Comparison of ENCODE assay signal across 8 cellular contexts in genomic region chr5:135834639-135835529, GRCh38. TPM values are rescaled to one million over a fixed set of nuclear protein-coding genes. Genes with fewer than 3 reads are reported as not detected.
DNase-seq lines count a peak whose midpoint lies in the region; FAIRE-seq and TF ChIP-seq lines count a peak whose summit lies in the region.

Gene SLC25A48, plus strand, starts transcription at chr5:135834663. Its CDS starts 185 bp downstream, at chr5:135834848.

- peaks cover 0 to 60% (median 0%) of the 10 kb centered on the region in 4 donors for H3K27me3 ChIP-seq in esophagus muscularis mucosa

- no peak for TF ChIP-seq EP300 in esophagus muscularis mucosa (IDR thresholded peaks at IDR 0.05)

- CTCF ChIA-PET in RWPE1 (lab: Yijun Ruan, JAX), result interaction anchor here (0.5 to 1.9 kb wide), 19 partner anchors 8 to 409 kb away, joined by 3 to 14 read pairs (median 4); partner anchors contain the start of gene IL9

- FAIRE-seq in urothelium cell line (lab: Jason Lieb, UNC), result peak; percentile 17
- FAIRE-seq in RCC 7860 (lab: Jason Lieb, UNC), result no peak

- intact Hi-C loops in esophagus muscularis mucosa (cut with DNase I), result no loop called here

- no peaks in the 10 kb centered on the region for H3K9me3 ChIP-seq in esophagus muscularis mucosa

- TF ChIP-seq POLR2A in esophagus muscularis mucosa (IDR thresholded peaks at IDR 0.05; ENCODE audit: low read depth), result no peak

- no peak within 1 kb of the TSS for H3K27ac ChIP-seq in RWPE1
- no peak within 1 kb of the TSS for H3K27ac ChIP-seq in esophagus muscularis mucosa (replicated peaks in 1 of 4)

- POLR2A ChIA-PET in RWPE1 (lab: Yijun Ruan, JAX; ENCODE audit: low non-redundant PET), result no interaction called here

- TF ChIP-seq CTCF in RWPE1 (conservative IDR thresholded peaks at IDR 0.05; ENCODE audit: low read depth), result peak; percentile 62
- TF ChIP-seq CTCF in esophagus muscularis mucosa (IDR thresholded peaks at IDR 0.05), result no peak

- DNase-seq in NOMO-1 (lab: John Stamatoyannopoulos, UW; ENCODE audit: unreplicated experiment in 2 of 2) (peak; percentile 9 to 16), NOMO-1 treated with dmso at 0.1 percent for 144 hours (lab: John Stamatoyannopoulos, UW; ENCODE audit: unreplicated experiment) (no peak), HPDE6-E6E7 (ENCODE audit: extremely low spot score) (peak; percentile 63), RWPE1 (ENCODE audit: low spot score) (peak; percentile 84), esophagus muscularis mucosa (ENCODE audit: extremely low spot score) (no peak), myocyte (ENCODE audit: low read depth) (peak; percentile 31), urothelium cell line (ENCODE audit: low spot score) (peak; percentile 87), RCC 7860 (ENCODE audit: low spot score) (no peak)

- 7% methylated on average over 15 of the region's 68 CpGs for WGBS in esophagus muscularis mucosa

- no peaks in the 10 kb centered on the region for H3K36me3 ChIP-seq in esophagus muscularis mucosa

- peak within 1 kb of the TSS; percentile 48 to 59 (median 52) for H3K4me3 ChIP-seq in esophagus muscularis mucosa

- peaks cover 10 to 22% (median 18%) of the 10 kb centered on the region in 4 donors for H3K4me1 ChIP-seq in esophagus muscularis mucosa

RNA-seq across cellular contexts. Expression of gene SLC25A48, which starts in this region (rescaled TPM):
- total RNA-seq in esophagus muscularis mucosa (under 1 TPM in 2 of 4 donors, not detected in 2; 0.40 to 0.42 TPM), myocyte (not detected in 2 replicates)
- polyA plus RNA-seq in myocyte (2012), result not detected

Comparison
In these comparisons a context has a peak if more than half of its experiments do, and no peak if none do; other contexts are left out.
1. DNase-seq: peak in NOMO-1 (2 of 2), HPDE6-E6E7 (single experiment), RWPE1 (single experiment) and urothelium cell line (single experiment); none in NOMO-1 treated with dmso at 0.1 percent for 144 hours (single experiment), esophagus muscularis mucosa (single experiment) and RCC 7860 (single experiment).
2. Peak in DNase-seq in myocyte; RNA of the gene not detected or under 1 TPM.